1 cellular context compared by ENCODE assay signal in genomic region chr17:78168906-78169793, GRCh38.
TF ChIP-seq lines count a peak whose summit lies in the region.

No MANE protein-coding gene starts in this region.

TF ChIP-seq in HepG2, 621 proteins besides CTCF, POLR2A, EP300 and RAD21 (continued from another document and continues in another):
- TF ChIP-seq, protein P1, sequence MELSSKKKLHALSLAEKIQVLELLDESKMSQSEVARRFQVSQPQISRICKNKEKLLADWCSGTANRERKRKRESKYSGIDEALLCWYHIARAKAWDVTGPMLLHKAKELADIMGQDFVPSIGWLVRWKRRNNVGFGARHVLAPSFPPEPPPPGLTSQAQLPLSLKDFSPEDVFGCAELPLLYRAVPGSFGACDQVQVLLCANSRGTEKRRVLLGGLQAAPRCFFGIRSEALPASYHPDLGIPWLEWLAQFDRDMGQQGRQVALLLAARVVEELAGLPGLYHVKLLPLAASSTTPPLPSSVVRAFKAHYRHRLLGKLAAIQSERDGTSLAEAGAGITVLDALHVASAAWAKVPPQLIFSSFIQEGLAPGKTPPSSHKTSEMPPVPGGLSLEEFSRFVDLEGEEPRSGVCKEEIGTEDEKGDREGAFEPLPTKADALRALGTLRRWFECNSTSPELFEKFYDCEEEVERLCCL (CRISPR knock-in tag; IDR thresholded peaks at IDR 0.05; ENCODE audit: borderline replicate concordance) = no peak
- TF ChIP-seq IRX3 (CRISPR knock-in tag; IDR thresholded peaks at IDR 0.05; ENCODE audit: borderline replicate concordance, low read depth) (no peak), NFYC (CRISPR knock-in tag; IDR thresholded peaks at IDR 0.05) (peak; percentile 65), BCLAF1 (IDR thresholded peaks at IDR 0.05) (no peak), TFDP1 (CRISPR knock-in tag; IDR thresholded peaks at IDR 0.05; ENCODE audit: borderline replicate concordance) (no peak), STAT6 (CRISPR knock-in tag; IDR thresholded peaks at IDR 0.05; ENCODE audit: borderline replicate concordance) (no peak), ATF7-NPFF (CRISPR knock-in tag; IDR thresholded peaks at IDR 0.05; ENCODE audit: low read depth) (no peak; the same call in 1 of the 2 replicates), PHF21A (CRISPR knock-in tag; IDR thresholded peaks at IDR 0.05) (no peak), ZHX1 (CRISPR knock-in tag; IDR thresholded peaks at IDR 0.05; ENCODE audit: low read depth) (no peak), PITX1 (CRISPR knock-in tag; IDR thresholded peaks at IDR 0.05) (no peak), IKZF4 (CRISPR knock-in tag; IDR thresholded peaks at IDR 0.05; ENCODE audit: borderline replicate concordance, low read depth, not compliant biosample characterization) (peak; percentile 30), HDAC6 (IDR thresholded peaks at IDR 0.05; ENCODE audit: low read depth, low read length) (no peak), ZNF143 (CRISPR knock-in tag; IDR thresholded peaks at IDR 0.05) (no peak), HOXA9 (CRISPR knock-in tag; IDR thresholded peaks at IDR 0.05; ENCODE audit: borderline replicate concordance) (no peak), BCL6 (CRISPR knock-in tag; IDR thresholded peaks at IDR 0.05) (no peak), ZKSCAN1 (IDR thresholded peaks at IDR 0.05; ENCODE audit: low read length) (no peak), ZNF619 (CRISPR knock-in tag; IDR thresholded peaks at IDR 0.05) (no peak), ZEB1 (IDR thresholded peaks at IDR 0.05; ENCODE audit: insufficient replicate concordance, low read depth) (no peak), SRF (IDR thresholded peaks at IDR 0.05; ENCODE audit: low read depth, low read length) (no peak), HOXA5 (CRISPR knock-in tag; IDR thresholded peaks at IDR 0.05) (no peak), MTA3 (CRISPR knock-in tag; IDR thresholded peaks at IDR 0.05) (no peak), ZNF275 (CRISPR knock-in tag; IDR thresholded peaks at IDR 0.05; ENCODE audit: borderline replicate concordance) (no peak), SAFB2 (CRISPR knock-in tag; IDR thresholded peaks at IDR 0.05; ENCODE audit: borderline replicate concordance, low read depth) (0 out of 2 replicates have a peak, but pooled peaks have one; percentile 47), E2F2 (CRISPR knock-in tag; IDR thresholded peaks at IDR 0.05; ENCODE audit: borderline replicate concordance) (no peak), NR3C1 (CRISPR knock-in tag; IDR thresholded peaks at IDR 0.05) (no peak), ZNF503 (CRISPR knock-in tag; IDR thresholded peaks at IDR 0.05) (no peak), ATM (IDR thresholded peaks at IDR 0.05; ENCODE audit: borderline replicate concordance) (no peak), ZNF598 (CRISPR knock-in tag; IDR thresholded peaks at IDR 0.05; ENCODE audit: borderline replicate concordance) (peak; percentile 80; the same call in 1 of the 2 replicates), MEF2D (CRISPR knock-in tag; IDR thresholded peaks at IDR 0.05) (no peak), RBM22 (optimal IDR thresholded peaks at IDR 0.05; ENCODE audit: low read length) (no peak)
- TF ChIP-seq, protein P2, sequence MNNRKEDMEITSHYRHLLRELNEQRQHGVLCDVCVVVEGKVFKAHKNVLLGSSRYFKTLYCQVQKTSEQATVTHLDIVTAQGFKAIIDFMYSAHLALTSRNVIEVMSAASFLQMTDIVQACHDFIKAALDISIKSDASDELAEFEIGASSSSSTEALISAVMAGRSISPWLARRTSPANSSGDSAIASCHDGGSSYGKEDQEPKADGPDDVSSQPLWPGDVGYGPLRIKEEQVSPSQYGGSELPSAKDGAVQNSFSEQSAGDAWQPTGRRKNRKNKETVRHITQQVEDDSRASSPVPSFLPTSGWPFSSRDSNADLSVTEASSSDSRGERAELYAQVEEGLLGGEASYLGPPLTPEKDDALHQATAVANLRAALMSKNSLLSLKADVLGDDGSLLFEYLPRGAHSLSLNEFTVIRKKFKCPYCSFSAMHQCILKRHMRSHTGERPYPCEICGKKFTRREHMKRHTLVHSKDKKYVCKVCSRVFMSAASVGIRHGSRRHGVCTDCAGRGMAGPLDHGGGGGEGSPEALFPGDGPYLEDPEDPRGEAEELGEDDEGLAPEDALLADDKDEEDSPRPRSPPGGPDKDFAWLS (CRISPR knock-in tag; IDR thresholded peaks at IDR 0.05; ENCODE audit: borderline replicate concordance) = peak; percentile 16; the same call in 1 of the 2 replicates
- TF ChIP-seq, protein P3, sequence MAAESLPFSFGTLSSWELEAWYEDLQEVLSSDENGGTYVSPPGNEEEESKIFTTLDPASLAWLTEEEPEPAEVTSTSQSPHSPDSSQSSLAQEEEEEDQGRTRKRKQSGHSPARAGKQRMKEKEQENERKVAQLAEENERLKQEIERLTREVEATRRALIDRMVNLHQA (CRISPR knock-in tag; IDR thresholded peaks at IDR 0.05) = no peak
- TF ChIP-seq, protein P4, sequence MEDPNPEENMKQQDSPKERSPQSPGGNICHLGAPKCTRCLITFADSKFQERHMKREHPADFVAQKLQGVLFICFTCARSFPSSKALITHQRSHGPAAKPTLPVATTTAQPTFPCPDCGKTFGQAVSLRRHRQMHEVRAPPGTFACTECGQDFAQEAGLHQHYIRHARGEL (CRISPR knock-in tag; IDR thresholded peaks at IDR 0.05) = no peak
